2 cellular contexts compared by ENCODE assay signal in the genomic region with DNA sequence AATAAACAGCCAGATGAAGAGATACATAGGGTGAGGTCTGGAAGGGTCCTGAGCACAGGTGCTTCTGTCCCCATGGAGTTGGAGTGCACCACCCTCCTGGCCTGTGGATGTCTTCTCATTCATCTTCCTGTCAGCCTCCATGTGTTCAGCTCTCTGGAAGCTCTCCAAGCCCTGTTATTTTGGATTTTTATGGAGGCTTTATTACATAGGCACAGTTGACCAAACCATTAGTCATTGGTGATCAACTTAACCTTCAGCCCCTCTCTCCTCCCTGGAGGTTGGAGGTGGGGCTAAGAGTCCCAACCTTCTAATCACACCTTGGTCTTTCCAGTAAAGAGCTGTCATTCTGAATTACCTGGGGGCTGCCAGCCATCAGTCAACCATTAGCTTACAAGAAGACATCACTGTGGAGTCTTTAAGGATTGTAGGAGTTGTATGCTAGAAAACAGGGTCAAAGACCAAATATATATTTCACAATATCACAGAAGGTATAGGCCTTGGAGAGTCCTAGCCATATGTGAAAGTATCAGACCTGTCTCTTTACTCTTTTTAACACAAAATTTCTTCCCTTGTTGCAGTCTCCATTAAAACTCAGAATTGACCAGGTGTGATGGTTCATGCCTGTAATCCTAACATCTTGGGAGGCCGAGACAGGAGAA.
TF ChIP-seq lines count a peak whose summit lies in the region.

No MANE protein-coding gene starts in this region.

TF ChIP-seq in HEK293, 187 proteins besides CTCF, POLR2A, EP300 and RAD21:
- TF ChIP-seq ZNF174 (tag by site-specific recombination; IDR thresholded peaks at IDR 0.05) (no peak), SP7 (tag by site-specific recombination; IDR thresholded peaks at IDR 0.05) (peak; percentile 68)

TF ChIP-seq in HepG2, 621 proteins besides CTCF, POLR2A, EP300 and RAD21:
- TF ChIP-seq SUZ12 (IDR thresholded peaks at IDR 0.05; ENCODE audit: low read depth, low read length) (no peak), MAFK (conservative IDR thresholded peaks at IDR 0.05 in 1 of 2, IDR thresholded peaks at IDR 0.05 in 1 of 2; ENCODE audit: low read length in 2 of 2) (no peak), CEBPB (IDR thresholded peaks at IDR 0.05; ENCODE audit: borderline replicate concordance, low read depth, low read length) (peak; percentile 59), YY1 (IDR thresholded peaks at IDR 0.05; ENCODE audit: insufficient read depth, insufficient replicate concordance, low read depth, low read length) (no peak), CHD2 (IDR thresholded peaks at IDR 0.05; ENCODE audit: low read depth, low read length) (no peak)
- TF ChIP-seq, protein P1, sequence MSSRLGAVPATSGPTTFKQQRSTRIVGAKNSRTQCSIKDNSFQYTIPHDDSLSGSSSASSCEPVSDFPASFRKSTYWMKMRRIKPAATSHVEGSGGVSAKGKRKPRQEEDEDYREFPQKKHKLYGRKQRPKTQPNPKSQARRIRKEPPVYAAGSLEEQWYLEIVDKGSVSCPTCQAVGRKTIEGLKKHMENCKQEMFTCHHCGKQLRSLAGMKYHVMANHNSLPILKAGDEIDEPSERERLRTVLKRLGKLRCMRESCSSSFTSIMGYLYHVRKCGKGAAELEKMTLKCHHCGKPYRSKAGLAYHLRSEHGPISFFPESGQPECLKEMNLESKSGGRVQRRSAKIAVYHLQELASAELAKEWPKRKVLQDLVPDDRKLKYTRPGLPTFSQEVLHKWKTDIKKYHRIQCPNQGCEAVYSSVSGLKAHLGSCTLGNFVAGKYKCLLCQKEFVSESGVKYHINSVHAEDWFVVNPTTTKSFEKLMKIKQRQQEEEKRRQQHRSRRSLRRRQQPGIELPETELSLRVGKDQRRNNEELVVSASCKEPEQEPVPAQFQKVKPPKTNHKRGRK (CRISPR knock-in tag; IDR thresholded peaks at IDR 0.05) = no peak
